In the genomic region with DNA sequence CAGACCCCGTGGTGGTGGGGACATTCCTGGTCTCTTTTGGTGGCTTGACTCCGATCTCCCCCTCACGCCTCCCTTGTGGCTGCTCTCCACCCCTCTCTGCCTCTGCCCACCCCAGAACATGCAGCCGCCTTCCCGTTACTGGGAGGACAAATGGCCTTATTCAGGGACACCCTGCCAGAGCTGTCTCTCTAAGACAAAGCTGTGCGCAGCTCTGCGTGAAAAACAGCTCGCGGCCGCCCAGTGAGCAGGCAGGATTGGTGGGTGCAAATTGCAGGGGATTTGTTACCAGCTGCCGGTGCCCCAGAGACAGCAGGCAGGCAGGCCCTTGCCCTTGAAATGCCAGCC, we compare ENCODE assay signal across 9 cellular contexts.
DNase-seq lines count a peak whose midpoint lies in the region; ATAC-seq and TF ChIP-seq lines count a peak whose summit lies in the region.
"Had no signal": no experiment of that assay in that cellular context is flagged by ENCODE, and none has a peak within 500 bp of the region (broad histone marks: within the 10 kb centered on the region; RNA-seq: fewer than 3 reads in every experiment).

No MANE protein-coding gene starts in this region.

- in situ Hi-C loops in transverse colon (cut with MboI; ENCODE audit: low pct_ligation_motif_present in 1 of 4, low pct_unique_long_range_greater_than_20kb in 1 of 4, low sequenced_read_pairs in 3 of 4): loop anchor here in 1 of 4 donors (25.0 kb wide), 1 partner anchor 1011 kb away; no protein-coding TSS in a partner anchor

- 49% methylated on average over 11 of the region's 11 CpGs for WGBS in right cardiac atrium
- 85 to 100% methylated on average over 2 to 8 of the region's 11 CpGs for WGBS in transverse colon (ENCODE audit: low coverage in 1 of 2), 2 donors

- TF ChIP-seq EP300 in transverse colon (IDR thresholded peaks at IDR 0.05; ENCODE audit: low read depth): no peak

- intact Hi-C loops in right cardiac atrium (cut with DNase I) (loop anchor here in 1 of 4 donors (5.0 kb wide), 1 partner anchor 49 kb away; no protein-coding TSS in a partner anchor), transverse colon (cut with DNase I; ENCODE audit: low total_unique reads) (loop anchor here (5.0 kb wide), 1 partner anchor 49 kb away; no protein-coding TSS in a partner anchor)

- peak in 39 of 56 donors; percentile 19 to 78 (median 58) for DNase-seq in amygdala (lab: John Stamatoyannopoulos, UW)
- DNase-seq in right cardiac atrium: no peak
- peak in 44 of 56 donors; percentile 19 to 76 (median 56) for DNase-seq in nucleus accumbens (lab: John Stamatoyannopoulos, UW)
- no peak for DNase-seq in transverse colon
- no peak for DNase-seq in stimulated activated naive CD8-positive, alpha-beta T cell treated with anti-CD3 and anti-CD28 coated beads, Interleukin-15, Interleukin-2, amounts not matched to agents 100 U/mL and 50 U/mL, for 24 hours
- DNase-seq: foreskin keratinocyte had no signal

- H3K9me3 ChIP-seq in right cardiac atrium (ENCODE audit: control insufficient read depth, low read length) (no peaks in the 10 kb centered on the region), transverse colon (no peaks in the 10 kb centered on the region)
- H3K9me3 ChIP-seq: thoracic aorta had no signal

- H3K4me1 ChIP-seq in right cardiac atrium (ENCODE audit: control insufficient read depth, insufficient read depth, low read length) (peaks cover 55% of the 10 kb centered on the region), transverse colon (peaks cover 25 to 54% (median 35%) of the 10 kb centered on the region in 4 donors)

- TF ChIP-seq POLR2A in transverse colon (IDR thresholded peaks at IDR 0.05): no peak

- TF ChIP-seq CTCF in transverse colon (IDR thresholded peaks at IDR 0.05): no peak

- ATAC-seq in right cardiac atrium: peak in 1 of 2 donors; percentile 0
- no peak for ATAC-seq in HG03565 (IDR thresholded peaks at IDR 0.05; ENCODE audit: unreplicated experiment)
- no peak for ATAC-seq in GM21717 (IDR thresholded peaks at IDR 0.05; ENCODE audit: unreplicated experiment)
- no peak for ATAC-seq in stimulated activated naive CD8-positive, alpha-beta T cell treated with anti-CD3 and anti-CD28 coated beads, Interleukin-15, Interleukin-2, amounts not matched to agents 100 U/mL and 50 U/mL, for 24 hours
- ATAC-seq: foreskin keratinocyte had no signal

- no peaks in the 10 kb centered on the region for H3K36me3 ChIP-seq in transverse colon

- no peak overlapping the region for H3K4me3 ChIP-seq in right cardiac atrium (ENCODE audit: low read length)
- no peak overlapping the region for H3K4me3 ChIP-seq in transverse colon
- H3K4me3 ChIP-seq: thoracic aorta had no signal

- peak overlapping the region; percentile 61 for H3K27ac ChIP-seq in right cardiac atrium (ENCODE audit: low read length)
- H3K27ac ChIP-seq in transverse colon: peak overlapping the region; percentile 65 to 89 (median 83)
- H3K27ac ChIP-seq: foreskin keratinocyte, thoracic aorta had no signal

- no peaks in the 10 kb centered on the region for H3K27me3 ChIP-seq in right cardiac atrium (ENCODE audit: control insufficient read depth, insufficient read depth)
- no peaks in the 10 kb centered on the region for H3K27me3 ChIP-seq in transverse colon
- H3K27me3 ChIP-seq: foreskin keratinocyte had no signal

Comparison
In these comparisons a context has a peak if more than half of its experiments do, and no peak if none do; other contexts are left out.
1. DNase-seq: peak in amygdala (39 of 56) and nucleus accumbens (44 of 56); none in right cardiac atrium (0 of 3), transverse colon (single experiment) and stimulated activated naive CD8-positive, alpha-beta T cell treated with anti-CD3 and anti-CD28 coated beads, Interleukin-15, Interleukin-2, amounts not matched to agents 100 U/mL and 50 U/mL, for 24 hours (single experiment).